1 cellular context compared by ENCODE assay signal in genomic region chr15:87877114-87877810, GRCh38.
TF ChIP-seq lines count a peak whose summit lies in the region.

No MANE protein-coding gene starts in this region.

TF ChIP-seq in K562, 482 proteins besides CTCF, POLR2A, EP300 and RAD21 (continued from another document and continues in another):
- no peak for TF ChIP-seq ZNF398 (CRISPR knock-in tag; IDR thresholded peaks at IDR 0.05)
- peak; percentile 71 for TF ChIP-seq NFIC (IDR thresholded peaks at IDR 0.05)
- TF ChIP-seq MAX (CRISPR knock-in tag; IDR thresholded peaks at IDR 0.05): no peak
- no peak for TF ChIP-seq FOXK1 (CRISPR knock-in tag; IDR thresholded peaks at IDR 0.05; ENCODE audit: borderline replicate concordance)
- no peak for TF ChIP-seq CREBBP (IDR thresholded peaks at IDR 0.05; ENCODE audit: low read depth, low read length)
- no peak for TF ChIP-seq JUND (IDR thresholded peaks at IDR 0.05; ENCODE audit: borderline replicate concordance, low read depth, low read length)
- peak; percentile 40; the same call in 1 of the 3 replicates for TF ChIP-seq JUND (tag; IDR thresholded peaks at IDR 0.05; ENCODE audit: borderline replicate concordance, low read depth, low read length)
- no peak for TF ChIP-seq NFE2L1 (tag; IDR thresholded peaks at IDR 0.05; ENCODE audit: borderline replicate concordance, low read depth)
- no peak for TF ChIP-seq ZNF217 (CRISPR knock-in tag; IDR thresholded peaks at IDR 0.05)
- TF ChIP-seq ZC3H8 (IDR thresholded peaks at IDR 0.05): no peak
- TF ChIP-seq SRSF1 (IDR thresholded peaks at IDR 0.05; ENCODE audit: low read depth, low read length): no peak
- TF ChIP-seq ZKSCAN1 (IDR thresholded peaks at IDR 0.05; ENCODE audit: low read depth, low read length): no peak
- TF ChIP-seq TAF1 (IDR thresholded peaks at IDR 0.05; ENCODE audit: control insufficient read depth, extremely low read depth, insufficient read depth, low read length, severe bottlenecking): no peak
- no peak for TF ChIP-seq ATF1 (CRISPR knock-in tag; IDR thresholded peaks at IDR 0.05)
- peak; percentile 36; the same call in 1 of the 2 replicates for TF ChIP-seq ATF1 (tag; IDR thresholded peaks at IDR 0.05)
- TF ChIP-seq SIX5 (IDR thresholded peaks at IDR 0.05; ENCODE audit: borderline replicate concordance in 1 of 2, insufficient read depth in 1 of 2, low read depth in 1 of 2, low read length in 2 of 2): no peak
- TF ChIP-seq, protein P1, sequence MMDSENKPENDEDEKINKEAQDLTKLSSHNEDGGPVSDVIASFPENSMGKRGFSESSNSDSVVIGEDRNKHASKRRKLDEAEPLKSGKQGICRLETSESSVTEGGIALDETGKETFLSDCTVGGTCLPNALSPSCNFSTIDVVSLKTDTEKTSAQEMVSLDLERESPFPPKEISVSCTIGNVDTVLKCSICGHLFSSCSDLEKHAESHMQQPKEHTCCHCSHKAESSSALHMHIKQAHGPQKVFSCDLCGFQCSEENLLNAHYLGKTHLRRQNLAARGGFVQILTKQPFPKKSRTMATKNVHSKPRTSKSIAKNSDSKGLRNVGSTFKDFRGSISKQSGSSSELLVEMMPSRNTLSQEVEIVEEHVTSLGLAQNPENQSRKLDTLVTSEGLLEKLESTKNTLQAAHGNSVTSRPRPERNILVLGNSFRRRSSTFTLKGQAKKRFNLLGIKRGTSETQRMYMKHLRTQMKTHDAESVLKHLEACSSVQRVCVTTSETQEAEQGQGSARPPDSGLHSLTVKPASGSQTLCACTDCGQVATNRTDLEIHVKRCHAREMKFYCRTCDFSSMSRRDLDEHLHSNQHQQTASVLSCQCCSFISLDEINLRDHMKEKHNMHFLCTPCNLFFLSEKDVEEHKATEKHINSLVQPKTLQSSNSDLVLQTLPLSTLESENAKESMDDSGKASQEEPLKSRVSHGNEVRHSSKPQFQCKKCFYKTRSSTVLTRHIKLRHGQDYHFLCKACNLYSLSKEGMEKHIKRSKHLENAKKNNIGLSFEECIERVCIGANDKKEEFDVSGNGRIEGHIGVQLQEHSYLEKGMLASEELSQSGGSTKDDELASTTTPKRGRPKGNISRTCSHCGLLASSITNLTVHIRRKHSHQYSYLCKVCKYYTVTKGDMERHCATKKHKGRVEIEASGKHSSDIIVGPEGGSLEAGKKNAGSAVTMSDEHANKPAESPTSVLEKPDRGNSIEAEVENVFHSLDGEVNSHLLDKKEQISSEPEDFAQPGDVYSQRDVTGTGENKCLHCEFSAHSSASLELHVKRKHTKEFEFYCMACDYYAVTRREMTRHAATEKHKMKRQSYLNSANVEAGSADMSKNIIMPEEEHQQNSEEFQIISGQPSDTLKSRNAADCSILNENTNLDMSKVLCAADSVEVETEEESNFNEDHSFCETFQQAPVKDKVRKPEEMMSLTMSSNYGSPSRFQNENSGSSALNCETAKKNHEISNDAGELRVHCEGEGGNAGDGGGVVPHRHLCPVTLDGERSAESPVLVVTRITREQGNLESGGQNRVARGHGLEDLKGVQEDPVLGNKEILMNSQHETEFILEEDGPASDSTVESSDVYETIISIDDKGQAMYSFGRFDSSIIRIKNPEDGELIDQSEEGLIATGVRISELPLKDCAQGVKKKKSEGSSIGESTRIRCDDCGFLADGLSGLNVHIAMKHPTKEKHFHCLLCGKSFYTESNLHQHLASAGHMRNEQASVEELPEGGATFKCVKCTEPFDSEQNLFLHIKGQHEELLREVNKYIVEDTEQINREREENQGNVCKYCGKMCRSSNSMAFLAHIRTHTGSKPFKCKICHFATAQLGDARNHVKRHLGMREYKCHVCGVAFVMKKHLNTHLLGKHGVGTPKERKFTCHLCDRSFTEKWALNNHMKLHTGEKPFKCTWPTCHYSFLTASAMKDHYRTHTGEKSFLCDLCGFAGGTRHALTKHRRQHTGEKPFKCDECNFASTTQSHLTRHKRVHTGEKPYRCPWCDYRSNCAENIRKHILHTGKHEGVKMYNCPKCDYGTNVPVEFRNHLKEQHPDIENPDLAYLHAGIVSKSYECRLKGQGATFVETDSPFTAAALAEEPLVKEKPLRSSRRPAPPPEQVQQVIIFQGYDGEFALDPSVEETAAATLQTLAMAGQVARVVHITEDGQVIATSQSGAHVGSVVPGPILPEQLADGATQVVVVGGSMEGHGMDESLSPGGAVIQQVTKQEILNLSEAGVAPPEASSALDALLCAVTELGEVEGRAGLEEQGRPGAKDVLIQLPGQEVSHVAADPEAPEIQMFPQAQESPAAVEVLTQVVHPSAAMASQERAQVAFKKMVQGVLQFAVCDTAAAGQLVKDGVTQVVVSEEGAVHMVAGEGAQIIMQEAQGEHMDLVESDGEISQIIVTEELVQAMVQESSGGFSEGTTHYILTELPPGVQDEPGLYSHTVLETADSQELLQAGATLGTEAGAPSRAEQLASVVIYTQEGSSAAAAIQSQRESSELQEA (IDR thresholded peaks at IDR 0.05; ENCODE audit: low read depth): no peak
- no peak for TF ChIP-seq STAT5B (CRISPR knock-in tag; IDR thresholded peaks at IDR 0.05)
- TF ChIP-seq VEZF1 (CRISPR knock-in tag; IDR thresholded peaks at IDR 0.05): peak; percentile 32; the same call in 1 of the 2 replicates
- TF ChIP-seq CXXC5 (CRISPR knock-in tag; IDR thresholded peaks at IDR 0.05): no peak
- TF ChIP-seq CBX8 (IDR thresholded peaks at IDR 0.05; ENCODE audit: borderline replicate concordance, extremely low read depth, low read depth, low read length, poor library complexity, severe bottlenecking): no peak
- no peak for TF ChIP-seq NR3C1 (CRISPR knock-in tag; IDR thresholded peaks at IDR 0.05)
- TF ChIP-seq, protein P2, sequence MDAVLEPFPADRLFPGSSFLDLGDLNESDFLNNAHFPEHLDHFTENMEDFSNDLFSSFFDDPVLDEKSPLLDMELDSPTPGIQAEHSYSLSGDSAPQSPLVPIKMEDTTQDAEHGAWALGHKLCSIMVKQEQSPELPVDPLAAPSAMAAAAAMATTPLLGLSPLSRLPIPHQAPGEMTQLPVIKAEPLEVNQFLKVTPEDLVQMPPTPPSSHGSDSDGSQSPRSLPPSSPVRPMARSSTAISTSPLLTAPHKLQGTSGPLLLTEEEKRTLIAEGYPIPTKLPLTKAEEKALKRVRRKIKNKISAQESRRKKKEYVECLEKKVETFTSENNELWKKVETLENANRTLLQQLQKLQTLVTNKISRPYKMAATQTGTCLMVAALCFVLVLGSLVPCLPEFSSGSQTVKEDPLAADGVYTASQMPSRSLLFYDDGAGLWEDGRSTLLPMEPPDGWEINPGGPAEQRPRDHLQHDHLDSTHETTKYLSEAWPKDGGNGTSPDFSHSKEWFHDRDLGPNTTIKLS (IDR thresholded peaks at IDR 0.05; ENCODE audit: borderline replicate concordance, low read depth): no peak
- peak; percentile 16; the same call in 1 of the 2 replicates for TF ChIP-seq ATF3 (IDR thresholded peaks at IDR 0.05)
- TF ChIP-seq ATF3 (CRISPR knock-in tag; conservative IDR thresholded peaks at IDR 0.05): no peak
- TF ChIP-seq, protein P3, sequence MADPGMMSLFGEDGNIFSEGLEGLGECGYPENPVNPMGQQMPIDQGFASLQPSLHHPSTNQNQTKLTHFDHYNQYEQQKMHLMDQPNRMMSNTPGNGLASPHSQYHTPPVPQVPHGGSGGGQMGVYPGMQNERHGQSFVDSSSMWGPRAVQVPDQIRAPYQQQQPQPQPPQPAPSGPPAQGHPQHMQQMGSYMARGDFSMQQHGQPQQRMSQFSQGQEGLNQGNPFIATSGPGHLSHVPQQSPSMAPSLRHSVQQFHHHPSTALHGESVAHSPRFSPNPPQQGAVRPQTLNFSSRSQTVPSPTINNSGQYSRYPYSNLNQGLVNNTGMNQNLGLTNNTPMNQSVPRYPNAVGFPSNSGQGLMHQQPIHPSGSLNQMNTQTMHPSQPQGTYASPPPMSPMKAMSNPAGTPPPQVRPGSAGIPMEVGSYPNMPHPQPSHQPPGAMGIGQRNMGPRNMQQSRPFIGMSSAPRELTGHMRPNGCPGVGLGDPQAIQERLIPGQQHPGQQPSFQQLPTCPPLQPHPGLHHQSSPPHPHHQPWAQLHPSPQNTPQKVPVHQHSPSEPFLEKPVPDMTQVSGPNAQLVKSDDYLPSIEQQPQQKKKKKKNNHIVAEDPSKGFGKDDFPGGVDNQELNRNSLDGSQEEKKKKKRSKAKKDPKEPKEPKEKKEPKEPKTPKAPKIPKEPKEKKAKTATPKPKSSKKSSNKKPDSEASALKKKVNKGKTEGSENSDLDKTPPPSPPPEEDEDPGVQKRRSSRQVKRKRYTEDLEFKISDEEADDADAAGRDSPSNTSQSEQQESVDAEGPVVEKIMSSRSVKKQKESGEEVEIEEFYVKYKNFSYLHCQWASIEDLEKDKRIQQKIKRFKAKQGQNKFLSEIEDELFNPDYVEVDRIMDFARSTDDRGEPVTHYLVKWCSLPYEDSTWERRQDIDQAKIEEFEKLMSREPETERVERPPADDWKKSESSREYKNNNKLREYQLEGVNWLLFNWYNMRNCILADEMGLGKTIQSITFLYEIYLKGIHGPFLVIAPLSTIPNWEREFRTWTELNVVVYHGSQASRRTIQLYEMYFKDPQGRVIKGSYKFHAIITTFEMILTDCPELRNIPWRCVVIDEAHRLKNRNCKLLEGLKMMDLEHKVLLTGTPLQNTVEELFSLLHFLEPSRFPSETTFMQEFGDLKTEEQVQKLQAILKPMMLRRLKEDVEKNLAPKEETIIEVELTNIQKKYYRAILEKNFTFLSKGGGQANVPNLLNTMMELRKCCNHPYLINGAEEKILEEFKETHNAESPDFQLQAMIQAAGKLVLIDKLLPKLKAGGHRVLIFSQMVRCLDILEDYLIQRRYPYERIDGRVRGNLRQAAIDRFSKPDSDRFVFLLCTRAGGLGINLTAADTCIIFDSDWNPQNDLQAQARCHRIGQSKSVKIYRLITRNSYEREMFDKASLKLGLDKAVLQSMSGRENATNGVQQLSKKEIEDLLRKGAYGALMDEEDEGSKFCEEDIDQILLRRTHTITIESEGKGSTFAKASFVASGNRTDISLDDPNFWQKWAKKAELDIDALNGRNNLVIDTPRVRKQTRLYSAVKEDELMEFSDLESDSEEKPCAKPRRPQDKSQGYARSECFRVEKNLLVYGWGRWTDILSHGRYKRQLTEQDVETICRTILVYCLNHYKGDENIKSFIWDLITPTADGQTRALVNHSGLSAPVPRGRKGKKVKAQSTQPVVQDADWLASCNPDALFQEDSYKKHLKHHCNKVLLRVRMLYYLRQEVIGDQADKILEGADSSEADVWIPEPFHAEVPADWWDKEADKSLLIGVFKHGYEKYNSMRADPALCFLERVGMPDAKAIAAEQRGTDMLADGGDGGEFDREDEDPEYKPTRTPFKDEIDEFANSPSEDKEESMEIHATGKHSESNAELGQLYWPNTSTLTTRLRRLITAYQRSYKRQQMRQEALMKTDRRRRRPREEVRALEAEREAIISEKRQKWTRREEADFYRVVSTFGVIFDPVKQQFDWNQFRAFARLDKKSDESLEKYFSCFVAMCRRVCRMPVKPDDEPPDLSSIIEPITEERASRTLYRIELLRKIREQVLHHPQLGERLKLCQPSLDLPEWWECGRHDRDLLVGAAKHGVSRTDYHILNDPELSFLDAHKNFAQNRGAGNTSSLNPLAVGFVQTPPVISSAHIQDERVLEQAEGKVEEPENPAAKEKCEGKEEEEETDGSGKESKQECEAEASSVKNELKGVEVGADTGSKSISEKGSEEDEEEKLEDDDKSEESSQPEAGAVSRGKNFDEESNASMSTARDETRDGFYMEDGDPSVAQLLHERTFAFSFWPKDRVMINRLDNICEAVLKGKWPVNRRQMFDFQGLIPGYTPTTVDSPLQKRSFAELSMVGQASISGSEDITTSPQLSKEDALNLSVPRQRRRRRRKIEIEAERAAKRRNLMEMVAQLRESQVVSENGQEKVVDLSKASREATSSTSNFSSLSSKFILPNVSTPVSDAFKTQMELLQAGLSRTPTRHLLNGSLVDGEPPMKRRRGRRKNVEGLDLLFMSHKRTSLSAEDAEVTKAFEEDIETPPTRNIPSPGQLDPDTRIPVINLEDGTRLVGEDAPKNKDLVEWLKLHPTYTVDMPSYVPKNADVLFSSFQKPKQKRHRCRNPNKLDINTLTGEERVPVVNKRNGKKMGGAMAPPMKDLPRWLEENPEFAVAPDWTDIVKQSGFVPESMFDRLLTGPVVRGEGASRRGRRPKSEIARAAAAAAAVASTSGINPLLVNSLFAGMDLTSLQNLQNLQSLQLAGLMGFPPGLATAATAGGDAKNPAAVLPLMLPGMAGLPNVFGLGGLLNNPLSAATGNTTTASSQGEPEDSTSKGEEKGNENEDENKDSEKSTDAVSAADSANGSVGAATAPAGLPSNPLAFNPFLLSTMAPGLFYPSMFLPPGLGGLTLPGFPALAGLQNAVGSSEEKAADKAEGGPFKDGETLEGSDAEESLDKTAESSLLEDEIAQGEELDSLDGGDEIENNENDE (IDR thresholded peaks at IDR 0.05; ENCODE audit: low read depth, low read length): no peak
